Comparison of ENCODE assay signal across 20 cellular contexts in the genomic region with DNA sequence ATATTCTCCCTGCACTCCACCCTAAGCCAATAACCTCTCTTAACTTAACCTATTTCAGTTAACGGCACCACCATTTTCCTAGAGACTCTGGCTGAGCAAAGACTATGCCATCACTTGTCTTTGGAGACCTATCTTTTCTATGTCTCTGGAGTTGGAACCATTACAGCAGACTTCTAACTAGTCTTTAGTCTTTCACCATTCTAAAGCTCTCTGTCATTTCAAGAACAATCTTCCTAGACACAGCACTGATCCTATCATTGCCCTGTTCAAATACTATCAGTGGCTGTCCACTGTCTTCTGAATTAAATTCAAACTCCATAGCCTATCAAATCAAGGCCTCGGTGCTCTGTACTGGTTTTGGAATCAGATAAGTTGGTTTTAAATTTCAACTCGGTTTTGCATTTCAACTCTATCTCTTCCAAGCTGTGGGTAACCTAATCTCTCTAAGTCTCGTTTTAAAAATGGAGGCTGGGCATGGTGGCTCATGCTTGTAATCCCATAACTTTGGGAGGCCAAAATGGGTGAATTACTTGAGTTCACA. TPM values are rescaled to one million over a fixed set of nuclear protein-coding genes. Genes with fewer than 3 reads are reported as not detected.
DNase-seq lines count a peak whose midpoint lies in the region; ATAC-seq and TF ChIP-seq lines count a peak whose summit lies in the region.
"Had no signal": no experiment of that assay in that cellular context is flagged by ENCODE, and none has a peak within 500 bp of the region (broad histone marks: within the 10 kb centered on the region; RNA-seq: fewer than 3 reads in every experiment).

No MANE protein-coding gene starts in this region.

- no peak for DNase-seq in Caco-2
- DNase-seq in central memory CD8-positive, alpha-beta T cell (ENCODE audit: low spot score in 2 of 2), result no peak
- no peak for DNase-seq in nephron progenitor cell
- no peak for DNase-seq in NK-92 (lab: John Stamatoyannopoulos, UW; ENCODE audit: unreplicated experiment)
- no peak for DNase-seq in SHP77 treated with DMSO at 0.1 percent for 48 hours (lab: John Stamatoyannopoulos, UW)
- DNase-seq: ACHN; Calu3; CD8-positive, alpha-beta T cell; HCEC 1CT; IMR-90; MV-4-11; NCI-H1105 treated with DMSO at 0.1 percent for 48 hours; NCI-H2029 treated with DMSO at 0.1 percent for 48 hours; NCI-H446; NCI-H526; T-cell had no signal

- H3K27me3 ChIP-seq in Caco-2 (replicated peaks; ENCODE audit: control insufficient read depth, insufficient read depth, low read length), result no peaks in the 10 kb centered on the region
- H3K27me3 ChIP-seq: BLaER1 treated with 17β-estradiol and CSF1 and Interleukin-3, amounts not matched to agents 10 nM and 100 nM had no signal

- TF ChIP-seq CTCF in 22Rv1 (IDR thresholded peaks at IDR 0.05), result no peak
- no peak for TF ChIP-seq CTCF in Caco-2 (IDR thresholded peaks at IDR 0.05; ENCODE audit: insufficient read depth in 1 of 2, low read depth in 1 of 2, low read length in 1 of 2, severe bottlenecking in 1 of 2, unreplicated experiment in 1 of 2)
- no peak for TF ChIP-seq CTCF in nephron progenitor cell (IDR thresholded peaks at IDR 0.05)

- H3K4me3 ChIP-seq in Caco-2 (ENCODE audit: low read depth, low read length), result no peak overlapping the region
- H3K4me3 ChIP-seq: BLaER1 treated with 17β-estradiol and CSF1 and Interleukin-3, amounts not matched to agents 10 nM and 100 nM; GM23338 had no signal

- CTCF ChIA-PET in Caco-2 (lab: Charles Lee), result no interaction called here

- peaks cover 73% of the 10 kb centered on the region for H3K36me3 Mint-ChIP-seq in Caco-2 (ENCODE audit: insufficient read depth, unreplicated experiment)
- peaks cover 10% of the 10 kb centered on the region for H3K36me3 Mint-ChIP-seq in central memory CD8-positive, alpha-beta T cell (ENCODE audit: insufficient read depth)
- H3K36me3 Mint-ChIP-seq in nephron progenitor cell (ENCODE audit: low read depth), result no peaks in the 10 kb centered on the region
- H3K36me3 Mint-ChIP-seq: CD8-positive, alpha-beta T cell; T-cell had no signal

- peak overlapping the region; percentile 99 for H3K27ac ChIP-seq in 22Rv1
- H3K27ac ChIP-seq: BLaER1 treated with 17β-estradiol and CSF1 and Interleukin-3, amounts not matched to agents 10 nM and 100 nM had no signal

- POLR2A ChIA-PET in Caco-2 (lab: Charles Lee), result no interaction called here

- H3K4me1 ChIP-seq in Caco-2, result peaks cover 100% of the 10 kb centered on the region

- peaks cover 74% of the 10 kb centered on the region for H3K4me1 Mint-ChIP-seq in Caco-2 (ENCODE audit: low read depth, unreplicated experiment)
- H3K4me1 Mint-ChIP-seq in central memory CD8-positive, alpha-beta T cell, result peaks cover 39% of the 10 kb centered on the region
- peaks cover 60% of the 10 kb centered on the region for H3K4me1 Mint-ChIP-seq in nephron progenitor cell

- intact Hi-C loops in Caco-2 (cut with micrococcal nuclease; ENCODE audit: unreplicated experiment), result no loop called here

- H3K4me3 Mint-ChIP-seq in Caco-2 (ENCODE audit: unreplicated experiment) (no peak overlapping the region), nephron progenitor cell (no peak overlapping the region)
- H3K4me3 Mint-ChIP-seq in central memory CD8-positive, alpha-beta T cell, result no peak overlapping the region
- H3K4me3 Mint-ChIP-seq: CD8-positive, alpha-beta T cell; GM23338; T-cell had no signal

- no peaks in the 10 kb centered on the region for H3K27me3 Mint-ChIP-seq in Caco-2 (ENCODE audit: insufficient read depth, unreplicated experiment)
- H3K27me3 Mint-ChIP-seq in central memory CD8-positive, alpha-beta T cell, result no peaks in the 10 kb centered on the region
- peaks cover 3% of the 10 kb centered on the region for H3K27me3 Mint-ChIP-seq in nephron progenitor cell (ENCODE audit: low read depth, poor library complexity)
- H3K27me3 Mint-ChIP-seq: T-cell had no signal

- no peak for ATAC-seq in central memory CD8-positive, alpha-beta T cell (replicated peaks; ENCODE audit: extremely low read depth, poor library complexity, severe bottlenecking)
- ATAC-seq in GM19455 (IDR thresholded peaks at IDR 0.05; ENCODE audit: unreplicated experiment), result no peak
- ATAC-seq: CD8-positive, alpha-beta T cell; GM23338; T-cell had no signal

- no TSS peak for BruUV-seq in Caco-2 (replicated peaks; lab: Mats Ljungman, UMichigan)

- H3K36me3 ChIP-seq in Caco-2 (ENCODE audit: control insufficient read depth, insufficient read depth, low read length), result peaks cover 2% of the 10 kb centered on the region; the same call in 1 of the 2 replicates
- H3K36me3 ChIP-seq: BLaER1 treated with 17β-estradiol and CSF1 and Interleukin-3, amounts not matched to agents 10 nM and 100 nM had no signal

- H3K27ac Mint-ChIP-seq in Caco-2 (ENCODE audit: unreplicated experiment) (peak overlapping the region; percentile 8), nephron progenitor cell (peak overlapping the region; percentile 53)
- peak overlapping the region; percentile 64 for H3K27ac Mint-ChIP-seq in central memory CD8-positive, alpha-beta T cell (ENCODE audit: low read depth)
- H3K27ac Mint-ChIP-seq: GM23338, T-cell had no signal

- no peaks in the 10 kb centered on the region for H3K9me3 ChIP-seq in Caco-2
- H3K9me3 ChIP-seq: BLaER1 treated with 17β-estradiol and CSF1 and Interleukin-3, amounts not matched to agents 10 nM and 100 nM had no signal

- H3K9me3 Mint-ChIP-seq in Caco-2 (ENCODE audit: unreplicated experiment) (no peaks in the 10 kb centered on the region), nephron progenitor cell (no peaks in the 10 kb centered on the region)
- H3K9me3 Mint-ChIP-seq in central memory CD8-positive, alpha-beta T cell, result no peaks in the 10 kb centered on the region
- H3K9me3 Mint-ChIP-seq: CD8-positive, alpha-beta T cell; GM23338; T-cell had no signal

RNA-seq across cellular contexts. Expression of gene RNF43, which starts 31.9 kb away (rescaled TPM):
- 84.2 and 87.1 TPM in 2 replicates for total RNA-seq in Caco-2 (2022)

RNA-seq across cellular contexts. Expression of gene SUPT4H1, which starts 33.4 kb away (rescaled TPM):
- 70.9 and 71.4 TPM in 2 replicates for total RNA-seq in Caco-2 (2022)

RNA-seq across cellular contexts. Expression of gene TSPOAP1, which starts 56.8 kb away (rescaled TPM):
- 6.0 and 7.4 TPM in 2 replicates for total RNA-seq in Caco-2 (2022)
- total RNA-seq: Calu3 had no signal

Comparison
In these comparisons a context has a peak if more than half of its experiments do, and no peak if none do; other contexts are left out.
1. H3K27ac Mint-ChIP-seq: peak in every context shown above with its lines; median percentile 64 in central memory CD8-positive, alpha-beta T cell; 53 in nephron progenitor cell; 8 in Caco-2.